8 cellular contexts compared by ENCODE assay signal in the genomic region with DNA sequence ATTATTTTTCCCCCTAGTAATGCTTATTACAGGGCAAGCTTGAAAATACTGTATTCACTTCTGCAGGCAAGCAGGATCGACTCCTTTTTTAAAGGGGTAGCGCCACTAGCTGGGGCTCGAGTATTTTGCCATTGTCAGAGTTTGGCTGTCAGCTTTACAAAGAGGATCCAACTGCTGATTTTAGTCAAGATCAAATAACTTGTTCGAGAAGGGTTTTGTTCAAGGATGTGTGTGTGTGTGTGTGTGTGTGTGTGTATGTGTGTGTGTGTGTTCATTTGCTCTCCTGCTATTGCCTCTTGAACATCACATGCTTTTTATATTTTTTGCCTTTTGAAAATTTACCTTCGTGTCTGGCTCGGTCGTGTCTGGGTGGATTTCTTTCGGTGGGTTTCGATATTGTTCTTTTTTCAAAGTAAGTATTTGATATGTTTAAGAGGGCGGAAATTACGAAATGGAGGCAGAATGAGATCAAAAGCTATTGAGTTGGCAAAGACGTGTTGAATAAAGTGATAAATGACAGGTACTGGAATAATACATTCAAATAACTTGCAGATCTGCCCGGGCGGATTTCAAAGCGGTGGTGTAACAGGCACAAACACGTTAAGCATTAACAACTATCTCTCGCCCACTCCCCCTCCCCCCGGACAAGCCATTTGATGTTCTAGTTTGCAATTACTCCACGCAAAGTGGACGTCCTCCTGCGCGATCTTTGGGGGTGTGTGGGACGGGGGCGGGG. TPM values are rescaled to one million over a fixed set of nuclear protein-coding genes. Genes with fewer than 3 reads are reported as not detected.
A peak's percentile ranks its signal among the peaks of the same experiment; 100 is the strongest.
DNase-seq lines count a peak whose midpoint lies in the region; FAIRE-seq and TF ChIP-seq lines count a peak whose summit lies in the region.

No MANE protein-coding gene starts in this region.

- H3K36me3 ChIP-seq in right atrium auricular region = no peaks in the 10 kb centered on the region

- peaks cover 0 to 28% of the 10 kb centered on the region in 2 donors for H3K4me1 ChIP-seq in right atrium auricular region

- H3K27me3 ChIP-seq in right atrium auricular region = no peaks in the 10 kb centered on the region

- peak overlapping the region; percentile 95 to 96 for H3K27ac ChIP-seq in right atrium auricular region

- peak; percentile 46 for DNase-seq in NCI-H2171 treated with DMSO at 0.1 percent for 48 hours (lab: John Stamatoyannopoulos, UW)
- DNase-seq in NCI-H2171 (lab: John Stamatoyannopoulos, UW) = no peak
- DNase-seq in HTR-8/SVneo (ENCODE audit: insufficient read length, low spot score) = peak; percentile 48
- DNase-seq in SKM-1 treated with dmso at 0.1 percent for 144 hours (lab: John Stamatoyannopoulos, UW; ENCODE audit: unreplicated experiment) = peak; percentile 35
- peak; percentile 66 for DNase-seq in amniotic epithelial cell (ENCODE audit: low read depth)
- peak; percentile 64 for DNase-seq in right atrium auricular region (ENCODE audit: low spot score)
- peak; percentile 83 for DNase-seq in posterior vena cava (ENCODE audit: low spot score)
- DNase-seq in NCI-H524 treated with DMSO at 0.1 percent for 48 hours (lab: John Stamatoyannopoulos, UW) = no peak

- intact Hi-C loops in posterior vena cava (cut with DNase I) = loop anchor here (5.0 to 10.0 kb wide), 2 partner anchors 132 to 145 kb away; no protein-coding TSS in a partner anchor

- peak in 1 of 2 donors; percentile 49 for TF ChIP-seq CTCF in right atrium auricular region (IDR thresholded peaks at IDR 0.05)

- FAIRE-seq in HTR-8/SVneo (lab: Jason Lieb, UNC) = no peak

- H3K9me3 ChIP-seq in right atrium auricular region = no peaks in the 10 kb centered on the region

- H3K4me3 ChIP-seq in right atrium auricular region = peak overlapping the region; percentile 73 to 76

RNA-seq across cellular contexts. Expression of a gene that starts 1.1 kb away (rescaled TPM):
- total RNA-seq in right atrium auricular region = 10 to 100 TPM; 37.9 to 53.4 TPM
- 10 to 100 TPM; 75.0 to 96.1 TPM for total RNA-seq in posterior vena cava

Comparison
In these comparisons a context has a peak if more than half of its experiments do, and no peak if none do; other contexts are left out.
1. DNase-seq: peak in NCI-H2171 treated with DMSO at 0.1 percent for 48 hours (single experiment), HTR-8/SVneo (single experiment), SKM-1 treated with dmso at 0.1 percent for 144 hours (single experiment), amniotic epithelial cell (single experiment), right atrium auricular region (single experiment) and posterior vena cava (single experiment); none in NCI-H2171 (single experiment) and NCI-H524 treated with DMSO at 0.1 percent for 48 hours (single experiment).